In genomic region chr2:225041210-225041870, GRCh38 we compare ENCODE assay signal across 8 cellular contexts. TPM values are rescaled to one million over a fixed set of nuclear protein-coding genes. Genes with fewer than 3 reads are reported as not detected.
DNase-seq lines count a peak whose midpoint lies in the region; ATAC-seq, FAIRE-seq and TF ChIP-seq lines count a peak whose summit lies in the region.

No MANE protein-coding gene starts in this region.

- peak overlapping the region in 1 of 4 donors; percentile 3 for H3K27ac ChIP-seq in pancreas
- H3K27ac ChIP-seq in tibial nerve, result peak overlapping the region in 2 of 4 donors; percentile 6 to 61

- TF ChIP-seq POLR2A in tibial nerve (IDR thresholded peaks at IDR 0.05), result no peak

- H3K4me3 ChIP-seq in pancreas (peak overlapping the region in 3 of 4 donors; percentile 6 to 58 (median 40)), tibial nerve (peak overlapping the region; percentile 46 to 72 (median 58))

- H3K9me3 ChIP-seq in pancreas (no peaks in the 10 kb centered on the region), tibial nerve (no peaks in the 10 kb centered on the region)

- no peak for TF ChIP-seq EP300 in tibial nerve (IDR thresholded peaks at IDR 0.05)

- ATAC-seq in GM18499 (IDR thresholded peaks at IDR 0.05; ENCODE audit: insufficient read depth, unreplicated experiment) (peak; percentile 56), HG02642 (IDR thresholded peaks at IDR 0.05; ENCODE audit: poor library complexity, unreplicated experiment) (peak; percentile 61), pancreas (peak in 3 of 4 donors; percentile 39 to 76 (median 58))

- WGBS in pancreas, 2 donors, result 4 to 6% methylated on average over 28 of the region's 28 CpGs
- 0 to 1% methylated on average over 23 to 28 of the region's 28 CpGs for WGBS in tibial nerve, 2 donors

- no peak for FAIRE-seq in pancreas (lab: Jason Lieb, UNC)

- peak; percentile 32 for DNase-seq in NCI-H748 treated with DMSO at 0.1 percent for 48 hours (lab: John Stamatoyannopoulos, UW)
- DNase-seq in activated T-cell treated with anti-CD3 and anti-CD28 coated beads, Interleukin-2, amount 50 U/mL, for 48 hours, result peak; percentile 77 to 79
- DNase-seq in foreskin melanocyte, result peak; percentile 46
- peak in 1 of 6 donors; percentile 39 for DNase-seq in pancreas
- no peak for DNase-seq in tibial nerve (ENCODE audit: low spot score in 2 of 2)
- DNase-seq in HuH-7 (ENCODE audit: low spot score), result no peak

- H3K27me3 ChIP-seq in pancreas, result peaks cover 0 to 3% (median 0%) of the 10 kb centered on the region in 4 donors
- H3K27me3 ChIP-seq in tibial nerve, result peaks cover 0 to 9% of the 10 kb centered on the region in 2 donors

- intact Hi-C loops in pancreas (cut with DNase I), result no loop called here

- H3K4me1 ChIP-seq in pancreas (peaks cover 0 to 3% (median 0%) of the 10 kb centered on the region in 3 donors), tibial nerve (peaks cover 0 to 36% (median 2%) of the 10 kb centered on the region in 4 donors)

- H3K36me3 ChIP-seq in pancreas, result no peaks in the 10 kb centered on the region
- H3K36me3 ChIP-seq in tibial nerve, result no peaks in the 10 kb centered on the region

- TF ChIP-seq CTCF in pancreas (IDR thresholded peaks at IDR 0.05) (no peak), tibial nerve (IDR thresholded peaks at IDR 0.05) (no peak)

RNA-seq across cellular contexts. Expression of gene DOCK10, which starts 0.9 kb away (rescaled TPM):
- 10 to 100 TPM in 1 of 6 donors, 1 to 10 TPM in 5; 1.1 to 16.3 (median 3.6) TPM for total RNA-seq in pancreas
- 1 to 10 TPM in 1 of 2 donors, under 1 TPM in 1; 0.95 to 3.2 TPM for polyA plus RNA-seq in pancreas
- total RNA-seq in tibial nerve, result 10 to 100 TPM; 16.7 to 37.2 (median 20.8) TPM

Comparison
In these comparisons a context has a peak if more than half of its experiments do, and no peak if none do; other contexts are left out.
1. DNase-seq: peak in NCI-H748 treated with DMSO at 0.1 percent for 48 hours (single experiment), activated T-cell treated with anti-CD3 and anti-CD28 coated beads, Interleukin-2, amount 50 U/mL, for 48 hours (2 of 2) and foreskin melanocyte (single experiment); none in tibial nerve (0 of 2) and HuH-7 (single experiment).
2. Peak in every context shown above with its lines, with median percentiles within 50 percentile points of each other: ATAC-seq.